In genomic region chr17:7177210-7177953, GRCh38 we compare ENCODE assay signal across 8 cellular contexts. TPM values are rescaled to one million over a fixed set of nuclear protein-coding genes. Genes with fewer than 3 reads are reported as not detected.
A peak's percentile ranks its signal among the peaks of the same experiment; 100 is the strongest.
DNase-seq lines count a peak whose midpoint lies in the region; ATAC-seq, FAIRE-seq and TF ChIP-seq lines count a peak whose summit lies in the region.

No MANE protein-coding gene starts in this region.

- TF ChIP-seq EP300 in HepG2 (IDR thresholded peaks at IDR 0.05; ENCODE audit: low read depth in 2 of 2, low read length in 2 of 2): no peak
- TF ChIP-seq EP300 in HepG2 (CRISPR knock-in tag; IDR thresholded peaks at IDR 0.05; ENCODE audit: borderline replicate concordance): no peak

- peaks cover 34% of the 10 kb centered on the region for H4K20me1 ChIP-seq in HepG2 (ENCODE audit: insufficient read depth, low read length)

- DNase-seq in SIG-M5 treated with dmso at 0.1 percent for 504 hours (lab: John Stamatoyannopoulos, UW; ENCODE audit: unreplicated experiment): peak; percentile 59
- DNase-seq in SIG-M5 (lab: John Stamatoyannopoulos, UW): no peak
- DNase-seq in NCI-H2227 treated with DMSO at 0.1 percent for 48 hours (lab: John Stamatoyannopoulos, UW): peak; percentile 43
- peak; percentile 65 for DNase-seq in activated CD4-positive, alpha-beta T cell treated with anti-CD3 and anti-CD28 coated beads, Interleukin-2, amount 50 U/mL, for 1 hour
- peak; percentile 59 for DNase-seq in dedifferentiated amniotic fluid mesenchymal stem cell (ENCODE audit: extremely low spot score)
- peak; percentile 72 for DNase-seq in HepG2 (ENCODE audit: low spot score)
- DNase-seq in stimulated activated CD4-positive, alpha-beta T cell treated with anti-CD3 and anti-CD28 coated beads, Interleukin-2, amount 100 ng/mL, for 24 hours: peak; percentile 69 to 71

- H3K27ac ChIP-seq in HepG2 (ENCODE audit: extremely low read length, insufficient read depth, low read length): peak overlapping the region; percentile 98

- H3K79me2 ChIP-seq in HepG2 (ENCODE audit: insufficient read depth, low read length): peaks cover 47% of the 10 kb centered on the region

- intact Hi-C loops in HepG2 (cut with micrococcal nuclease; ENCODE audit: unreplicated experiment): loop anchor here (5.0 to 10.0 kb wide), 3 partner anchors 35 to 57 kb away; partner anchors contain the start of genes DVL2 and PHF23

- POLR2A ChIA-PET in HepG2 (lab: Yijun Ruan, JAX): interaction anchor here (1.2 to 4.4 kb wide), 17 partner anchors 9 to 152 kb away, joined by 4 to 76 read pairs (median 19); partner anchors contain the start of genes ACADVL, ASGR2, DLG4 and DVL2

- peak; percentile 90 for TF ChIP-seq CTCF in HepG2 (CRISPR knock-in tag; IDR thresholded peaks at IDR 0.05)

- TF ChIP-seq POLR2A in HepG2 (IDR thresholded peaks at IDR 0.05; ENCODE audit: insufficient read depth in 1 of 2, low read depth in 2 of 2, low read length in 2 of 2): peak; percentile 13 to 38; a peak in 1 of 4 replicates

- no peaks in the 10 kb centered on the region for H3K9me3 ChIP-seq in HepG2 (ENCODE audit: low read length)

- peak overlapping the region; percentile 73 to 93 (median 84) for H3K4me3 ChIP-seq in HepG2 (replicated peaks in 1 of 3; ENCODE audit: insufficient read depth in 1 of 3, low read depth in 2 of 3, low read length in 3 of 3)

- WGBS in HepG2 (ENCODE audit: low lambda C conversion rate): 4% methylated on average over 19 of the region's 31 CpGs

- TF ChIP-seq RAD21 in HepG2 (CRISPR knock-in tag; IDR thresholded peaks at IDR 0.05): peak; percentile 80

- ATAC-seq in HepG2 (peak; percentile 49), HG02885 (IDR thresholded peaks at IDR 0.05; ENCODE audit: poor library complexity, unreplicated experiment) (no peak)

- FAIRE-seq in HepG2 (lab: Jason Lieb, UNC): peak; percentile 80

- in situ Hi-C loops in HepG2 (cut with HindIII; ENCODE audit: extremely low pct_ligation_motif_present, low pct_unique_long_range_greater_than_20kb): loop anchor here (5.0 kb wide), 1 partner anchor 40 kb away; the partner anchor contains the start of genes ACADVL and DLG4

- BruUV-seq in HepG2 (replicated peaks; lab: Mats Ljungman, UMichigan): no TSS peak

- CTCF ChIA-PET in HepG2 (lab: Yijun Ruan, JAX; ENCODE audit: low intra/inter-chr PET ratio, low total read pairs): interaction anchor here (0.9 to 1.8 kb wide), 3 partner anchors 8 to 131 kb away, joined by 4 to 5 read pairs (median 4); no protein-coding TSS in a partner anchor

- H3K4me1 ChIP-seq in HepG2 (ENCODE audit: insufficient read depth, low read length): peaks cover 51% of the 10 kb centered on the region

- peak overlapping the region; percentile 96 for H3K9ac ChIP-seq in HepG2 (ENCODE audit: insufficient read depth, low read depth, low read length)

- no peaks in the 10 kb centered on the region; a peak in 1 of 5 replicates for H3K27me3 ChIP-seq in HepG2 (ENCODE audit: control insufficient read depth in 1 of 2, insufficient read depth in 2 of 2, low read length in 2 of 2)

- H2AFZ ChIP-seq in HepG2 (ENCODE audit: low read length): no peak overlapping the region

- H3K36me3 ChIP-seq in HepG2 (replicated peaks in 1 of 2; ENCODE audit: control insufficient read depth in 1 of 2, insufficient read depth in 2 of 2, low read length in 2 of 2): peaks cover 17 to 36% of the 10 kb centered on the region in 2 experiments

- peak overlapping the region; percentile 92 for H3K4me2 ChIP-seq in HepG2 (ENCODE audit: low read depth, low read length)

RNA-seq across cellular contexts. Expression of gene ASGR1, which starts 1.8 kb away (rescaled TPM):
- 156 and 353 TPM in 2 replicates for total RNA-seq in HepG2 (2016; rRNA removed; fragmentation: Illumina TruSeq; extraction: Trizol)
- total RNA-seq in HepG2 (2016; cell fraction: cytosol; rRNA removed; fragmentation: Illumina TruSeq; extraction: Trizol; ENCODE audit: low read depth): 114 and 140 TPM in 2 replicates
- total RNA-seq in HepG2 (2016; cell fraction: insoluble cytoplasmic fraction; rRNA removed; fragmentation: Illumina TruSeq; extraction: Trizol): 143 and 370 TPM in 2 replicates
- 141 and 170 TPM in 2 replicates for total RNA-seq in HepG2 (2016; cell fraction: membrane; rRNA removed; fragmentation: Illumina TruSeq; extraction: Trizol)
- 259 and 311 TPM in 2 replicates for total RNA-seq in HepG2 (2016; cell fraction: nucleus; rRNA removed; fragmentation: Illumina TruSeq; extraction: Trizol)
- 796 and 885 TPM in 2 replicates for polyA plus RNA-seq in HepG2 (2011; rRNA removed)
- 756 and 1,094 TPM in 2 replicates for polyA plus RNA-seq in HepG2 (2011; cell fraction: cytosol; rRNA removed)
- 1,952 and 2,162 TPM in 2 replicates for polyA plus RNA-seq in HepG2 (2011; cell fraction: nucleus; rRNA removed)
- polyA plus RNA-seq in HepG2 (2012): 455 and 483 TPM in 2 replicates
- polyA plus RNA-seq in HepG2 (2016; cell fraction: cytosol; fragmentation: Illumina TruSeq; extraction: Trizol; ENCODE audit: low read depth): 105 and 129 TPM in 2 replicates
- 167 and 180 TPM in 2 replicates for polyA plus RNA-seq in HepG2 (2016; cell fraction: insoluble cytoplasmic fraction; fragmentation: Illumina TruSeq; extraction: Trizol; ENCODE audit: low read depth)
- 121 and 143 TPM in 2 replicates for polyA plus RNA-seq in HepG2 (2016; cell fraction: membrane; fragmentation: Illumina TruSeq; extraction: Trizol; ENCODE audit: low read depth)
- polyA plus RNA-seq in HepG2 (2016; cell fraction: nucleus; fragmentation: Illumina TruSeq; extraction: Trizol; ENCODE audit: insufficient read depth, low read depth): 760 and 778 TPM in 2 replicates
- polyA minus RNA-seq in HepG2 (2011; rRNA and poly(A)+ RNA removed; ENCODE audit: low replicate concordance): 0.19 and 386 TPM in 2 replicates
- 254 and 269 TPM in 2 replicates for polyA minus RNA-seq in HepG2 (2011; cell fraction: cytosol; rRNA and poly(A)+ RNA removed)
- polyA minus RNA-seq in HepG2 (2011; cell fraction: nucleus; rRNA and poly(A)+ RNA removed): 141 and 153 TPM in 2 replicates

RNA-seq across cellular contexts. Expression of gene DLG4, which starts 42.3 kb away (rescaled TPM):
- total RNA-seq in HepG2 (2016; rRNA removed; fragmentation: Illumina TruSeq; extraction: Trizol): 0.25 and 0.71 TPM in 2 replicates
- total RNA-seq in HepG2 (2016; cell fraction: cytosol; rRNA removed; fragmentation: Illumina TruSeq; extraction: Trizol; ENCODE audit: low read depth): under 0.01 TPM in 1 of 2 replicates, not detected in the other
- total RNA-seq in HepG2 (2016; cell fraction: insoluble cytoplasmic fraction; rRNA removed; fragmentation: Illumina TruSeq; extraction: Trizol): 0.40 and 0.69 TPM in 2 replicates
- 0.40 and 0.52 TPM in 2 replicates for total RNA-seq in HepG2 (2016; cell fraction: membrane; rRNA removed; fragmentation: Illumina TruSeq; extraction: Trizol)
- 1.3 and 1.6 TPM in 2 replicates for total RNA-seq in HepG2 (2016; cell fraction: nucleus; rRNA removed; fragmentation: Illumina TruSeq; extraction: Trizol)
- 3.9 and 4.3 TPM in 2 replicates for polyA plus RNA-seq in HepG2 (2011; rRNA removed)
- polyA plus RNA-seq in HepG2 (2011; cell fraction: cytosol; rRNA removed): 1.1 and 2.0 TPM in 2 replicates
- polyA plus RNA-seq in HepG2 (2011; cell fraction: nucleus; rRNA removed): 22.1 and 26.3 TPM in 2 replicates
- polyA plus RNA-seq in HepG2 (2012): 3.7 and 4.4 TPM in 2 replicates
- polyA plus RNA-seq in HepG2 (2016; cell fraction: cytosol; fragmentation: Illumina TruSeq; extraction: Trizol; ENCODE audit: low read depth): 0.18 and 0.33 TPM in 2 replicates
- polyA plus RNA-seq in HepG2 (2016; cell fraction: insoluble cytoplasmic fraction; fragmentation: Illumina TruSeq; extraction: Trizol; ENCODE audit: low read depth): 0.32 and 0.49 TPM in 2 replicates
- polyA plus RNA-seq in HepG2 (2016; cell fraction: membrane; fragmentation: Illumina TruSeq; extraction: Trizol; ENCODE audit: low read depth): 0.53 and 0.70 TPM in 2 replicates
- 2.4 and 4.5 TPM in 2 replicates for polyA plus RNA-seq in HepG2 (2016; cell fraction: nucleus; fragmentation: Illumina TruSeq; extraction: Trizol; ENCODE audit: insufficient read depth, low read depth)
- 3.3 and 3.4 TPM in 2 replicates for polyA minus RNA-seq in HepG2 (2011; rRNA and poly(A)+ RNA removed; ENCODE audit: low replicate concordance)
- 2.1 and 2.4 TPM in 2 replicates for polyA minus RNA-seq in HepG2 (2011; cell fraction: cytosol; rRNA and poly(A)+ RNA removed)
- polyA minus RNA-seq in HepG2 (2011; cell fraction: nucleus; rRNA and poly(A)+ RNA removed): 4.0 and 4.2 TPM in 2 replicates

RNA-seq across cellular contexts. Expression of gene ACADVL, which starts 42.4 kb away (rescaled TPM):
- 106 and 219 TPM in 2 replicates for total RNA-seq in HepG2 (2016; rRNA removed; fragmentation: Illumina TruSeq; extraction: Trizol)
- 29.7 and 32.3 TPM in 2 replicates for total RNA-seq in HepG2 (2016; cell fraction: cytosol; rRNA removed; fragmentation: Illumina TruSeq; extraction: Trizol; ENCODE audit: low read depth)
- total RNA-seq in HepG2 (2016; cell fraction: insoluble cytoplasmic fraction; rRNA removed; fragmentation: Illumina TruSeq; extraction: Trizol): 112 and 237 TPM in 2 replicates
- 44.6 and 53.4 TPM in 2 replicates for total RNA-seq in HepG2 (2016; cell fraction: membrane; rRNA removed; fragmentation: Illumina TruSeq; extraction: Trizol)
- 207 and 230 TPM in 2 replicates for total RNA-seq in HepG2 (2016; cell fraction: nucleus; rRNA removed; fragmentation: Illumina TruSeq; extraction: Trizol)
- 412 and 521 TPM in 2 replicates for polyA plus RNA-seq in HepG2 (2011; rRNA removed)
- 135 and 196 TPM in 2 replicates for polyA plus RNA-seq in HepG2 (2011; cell fraction: cytosol; rRNA removed)
- 5,199 and 5,548 TPM in 2 replicates for polyA plus RNA-seq in HepG2 (2011; cell fraction: nucleus; rRNA removed)
- 315 and 441 TPM in 2 replicates for polyA plus RNA-seq in HepG2 (2012)
- 17.9 and 19.9 TPM in 2 replicates for polyA plus RNA-seq in HepG2 (2016; cell fraction: cytosol; fragmentation: Illumina TruSeq; extraction: Trizol; ENCODE audit: low read depth)
- polyA plus RNA-seq in HepG2 (2016; cell fraction: insoluble cytoplasmic fraction; fragmentation: Illumina TruSeq; extraction: Trizol; ENCODE audit: low read depth): 93.8 and 107 TPM in 2 replicates
- 31.9 and 34.8 TPM in 2 replicates for polyA plus RNA-seq in HepG2 (2016; cell fraction: membrane; fragmentation: Illumina TruSeq; extraction: Trizol; ENCODE audit: low read depth)
- polyA plus RNA-seq in HepG2 (2016; cell fraction: nucleus; fragmentation: Illumina TruSeq; extraction: Trizol; ENCODE audit: insufficient read depth, low read depth): 578 and 583 TPM in 2 replicates
- 253 and 530 TPM in 2 replicates for polyA minus RNA-seq in HepG2 (2011; rRNA and poly(A)+ RNA removed; ENCODE audit: low replicate concordance)
- polyA minus RNA-seq in HepG2 (2011; cell fraction: cytosol; rRNA and poly(A)+ RNA removed): 79.8 and 87.7 TPM in 2 replicates
- 354 and 373 TPM in 2 replicates for polyA minus RNA-seq in HepG2 (2011; cell fraction: nucleus; rRNA and poly(A)+ RNA removed)

RNA-seq across cellular contexts. Expression of gene DVL2, which starts 56.9 kb away (rescaled TPM):
- total RNA-seq in HepG2 (2016; rRNA removed; fragmentation: Illumina TruSeq; extraction: Trizol): 27.2 and 38.2 TPM in 2 replicates
- 37.2 and 38.8 TPM in 2 replicates for total RNA-seq in HepG2 (2016; cell fraction: cytosol; rRNA removed; fragmentation: Illumina TruSeq; extraction: Trizol; ENCODE audit: low read depth)
- 22.7 and 41.3 TPM in 2 replicates for total RNA-seq in HepG2 (2016; cell fraction: insoluble cytoplasmic fraction; rRNA removed; fragmentation: Illumina TruSeq; extraction: Trizol)
- 32.1 and 32.7 TPM in 2 replicates for total RNA-seq in HepG2 (2016; cell fraction: membrane; rRNA removed; fragmentation: Illumina TruSeq; extraction: Trizol)
- total RNA-seq in HepG2 (2016; cell fraction: nucleus; rRNA removed; fragmentation: Illumina TruSeq; extraction: Trizol): 38.1 and 39.7 TPM in 2 replicates
- 5.7 and 7.0 TPM in 2 replicates for polyA plus RNA-seq in HepG2 (2011; rRNA removed)
- 4.7 and 6.4 TPM in 2 replicates for polyA plus RNA-seq in HepG2 (2011; cell fraction: cytosol; rRNA removed)
- 29.2 and 36.2 TPM in 2 replicates for polyA plus RNA-seq in HepG2 (2011; cell fraction: nucleus; rRNA removed)
- 20.0 and 24.6 TPM in 2 replicates for polyA plus RNA-seq in HepG2 (2012)
- polyA plus RNA-seq in HepG2 (2016; cell fraction: cytosol; fragmentation: Illumina TruSeq; extraction: Trizol; ENCODE audit: low read depth): 11.1 and 12.5 TPM in 2 replicates
- 22.5 and 26.2 TPM in 2 replicates for polyA plus RNA-seq in HepG2 (2016; cell fraction: insoluble cytoplasmic fraction; fragmentation: Illumina TruSeq; extraction: Trizol; ENCODE audit: low read depth)
- polyA plus RNA-seq in HepG2 (2016; cell fraction: membrane; fragmentation: Illumina TruSeq; extraction: Trizol; ENCODE audit: low read depth): 18.3 and 21.6 TPM in 2 replicates
- polyA plus RNA-seq in HepG2 (2016; cell fraction: nucleus; fragmentation: Illumina TruSeq; extraction: Trizol; ENCODE audit: insufficient read depth, low read depth): 51.6 and 51.8 TPM in 2 replicates
- polyA minus RNA-seq in HepG2 (2011; rRNA and poly(A)+ RNA removed; ENCODE audit: low replicate concordance): 35.3 and 40.5 TPM in 2 replicates
- 10.3 and 10.8 TPM in 2 replicates for polyA minus RNA-seq in HepG2 (2011; cell fraction: cytosol; rRNA and poly(A)+ RNA removed)
- 33.6 and 37.0 TPM in 2 replicates for polyA minus RNA-seq in HepG2 (2011; cell fraction: nucleus; rRNA and poly(A)+ RNA removed)
